ENCODE assay signal across 18 cellular contexts in the genomic region with DNA sequence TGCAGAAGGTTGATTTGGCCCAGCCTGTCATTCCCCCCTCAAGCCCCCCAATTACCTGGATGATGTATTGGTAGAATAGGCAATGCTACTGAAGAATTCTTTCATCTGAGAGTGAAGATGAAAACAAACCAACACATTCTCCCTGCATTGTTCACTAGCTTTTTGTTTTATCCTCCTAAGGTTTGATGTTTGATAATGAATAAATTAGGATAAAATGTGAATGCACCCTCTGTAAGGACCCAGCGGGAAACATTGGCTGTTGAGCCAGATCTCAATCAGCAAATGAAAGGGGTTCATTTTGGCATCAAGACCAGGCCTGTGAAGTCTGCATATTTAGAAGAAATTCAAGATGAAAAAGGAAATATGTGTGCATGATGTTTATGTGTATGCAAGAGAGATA.
"Had no signal": no experiment of that assay in that cellular context is flagged by ENCODE, and none has a peak within 500 bp of the region (broad histone marks: within the 10 kb centered on the region; RNA-seq: fewer than 3 reads in every experiment).

No MANE protein-coding gene starts in this region.

- DNase-seq: effector CD4-positive, alpha-beta T cell; foreskin melanocyte; heart left ventricle; hippocampal formation; left colon; left ventricle myocardium superior; mesenchymal stem cell; naive B cell; spleen; stimulated activated CD4-positive, alpha-beta T cell treated with anti-CD3 and anti-CD28 coated beads, Interleukin-15, amount 100 ng/mL, for 24 hours; stimulated activated CD4-positive, alpha-beta T cell treated with anti-CD3 and anti-CD28 coated beads, Interleukin-2, amount 100 ng/mL, for 24 hours; stimulated activated naive CD4-positive, alpha-beta T cell; thyroid gland had no signal

- H3K4me1 Mint-ChIP-seq: naive B cell, nephron had no signal

- H3K27ac Mint-ChIP-seq: naive B cell, nephron, type B pancreatic cell had no signal

- H3K4me3 ChIP-seq: coronary artery, heart left ventricle, lung, spleen, thyroid gland had no signal

- H3K27me3 ChIP-seq: heart left ventricle, spleen, thyroid gland had no signal

- H3K4me1 ChIP-seq: heart left ventricle, spleen, thyroid gland had no signal

- H3K9me3 Mint-ChIP-seq: nephron had no signal

- H3K27me3 Mint-ChIP-seq: naive B cell, type B pancreatic cell had no signal

- H3K4me3 Mint-ChIP-seq: naive B cell, nephron, type B pancreatic cell had no signal

- H3K27ac ChIP-seq: coronary artery, heart left ventricle, spleen, thyroid gland had no signal

- ATAC-seq: heart left ventricle, left colon, left ventricle myocardium superior, sciatic nerve had no signal

- H3K36me3 ChIP-seq: heart left ventricle, spleen, thyroid gland had no signal

- H3K9me3 ChIP-seq: heart left ventricle, thyroid gland had no signal

- H3K36me3 Mint-ChIP-seq: naive B cell, type B pancreatic cell had no signal
